Comparison of ENCODE assay signal across 8 cellular contexts in genomic region chr22:38353142-38353629, GRCh38. TPM values are rescaled to one million over a fixed set of nuclear protein-coding genes. Genes with fewer than 3 reads are reported as not detected.
DNase-seq lines count a peak whose midpoint lies in the region; ATAC-seq, FAIRE-seq and TF ChIP-seq lines count a peak whose summit lies in the region.

No MANE protein-coding gene starts in this region.

- no peak for TF ChIP-seq POLR2A in GM12891 (IDR thresholded peaks at IDR 0.05; ENCODE audit: low read depth, low read length)
- no peak for TF ChIP-seq POLR2A in endothelial cell of umbilical vein (IDR thresholded peaks at IDR 0.05; ENCODE audit: low read depth, low read length)

- no peaks in the 10 kb centered on the region for H4K20me1 ChIP-seq in endothelial cell of umbilical vein (replicated peaks; ENCODE audit: control insufficient read depth, extremely low read depth, insufficient read depth, low read length)

- H3K79me2 ChIP-seq in endothelial cell of umbilical vein (ENCODE audit: control insufficient read depth, insufficient read depth, low read length): no peaks in the 10 kb centered on the region

- peak; percentile 93 to 99 for TF ChIP-seq CTCF in endothelial cell of umbilical vein (IDR thresholded peaks at IDR 0.05; ENCODE audit: extremely low read depth in 1 of 2, insufficient read depth in 1 of 2, low read depth in 1 of 2, low read length in 2 of 2)

- BruUV-seq in endothelial cell of umbilical vein (replicated peaks; lab: Mats Ljungman, UMichigan): no TSS peak

- no peaks in the 10 kb centered on the region for H3K9me3 ChIP-seq in endothelial cell of umbilical vein (replicated peaks; ENCODE audit: control insufficient read depth, insufficient read depth, low read length)

- no peaks in the 10 kb centered on the region for H3K9me3 Mint-ChIP-seq in activated CD8-positive, alpha-beta memory T cell treated with anti-CD3 and anti-CD28 coated beads, Interleukin-2, amount 10 ng/mL, durations not matched to agents 7 days and 5 days (ENCODE audit: low read depth)
- no peaks in the 10 kb centered on the region for H3K9me3 Mint-ChIP-seq in naive B cell

- intact Hi-C loops in endothelial cell of umbilical vein (cut with micrococcal nuclease): loop anchor here (1.0 to 10.0 kb wide), 4 partner anchors 35 to 301 kb away; no protein-coding TSS in a partner anchor

- no peak overlapping the region for H3K4me3 ChIP-seq in endothelial cell of umbilical vein (replicated peaks in 1 of 3; ENCODE audit: insufficient read depth in 1 of 3, low read depth in 1 of 3, low read length in 3 of 3)

- dilution Hi-C loops in endothelial cell of umbilical vein (cut with MboI; ENCODE audit: extremely low pct_ligation_motif_present, low sequenced_read_pairs): no loop called here

- H3K27ac Mint-ChIP-seq in activated CD8-positive, alpha-beta memory T cell treated with anti-CD3 and anti-CD28 coated beads, Interleukin-2, amount 10 ng/mL, durations not matched to agents 7 days and 5 days: no peak overlapping the region
- H3K27ac Mint-ChIP-seq in naive B cell: peak overlapping the region in 1 of 6 donors; percentile 52

- no peaks in the 10 kb centered on the region for H3K4me1 ChIP-seq in endothelial cell of umbilical vein (ENCODE audit: control insufficient read depth, extremely low read depth, insufficient read depth, low read length)

- no peak overlapping the region for H2AFZ ChIP-seq in endothelial cell of umbilical vein (ENCODE audit: low read depth, low read length)

- H3K4me3 Mint-ChIP-seq in activated CD8-positive, alpha-beta memory T cell treated with anti-CD3 and anti-CD28 coated beads, Interleukin-2, amount 10 ng/mL, durations not matched to agents 7 days and 5 days: no peak overlapping the region
- H3K4me3 Mint-ChIP-seq in naive B cell: no peak overlapping the region

- no peak overlapping the region for H3K27ac ChIP-seq in endothelial cell of umbilical vein (ENCODE audit: insufficient read depth, low read depth, low read length)

- H3K9me1 ChIP-seq in endothelial cell of umbilical vein (replicated peaks; ENCODE audit: control insufficient read depth, extremely low read depth, insufficient read depth, low read length): no peaks in the 10 kb centered on the region

- H3K36me3 Mint-ChIP-seq in activated CD8-positive, alpha-beta memory T cell treated with anti-CD3 and anti-CD28 coated beads, Interleukin-2, amount 10 ng/mL, durations not matched to agents 7 days and 5 days: no peaks in the 10 kb centered on the region
- no peaks in the 10 kb centered on the region for H3K36me3 Mint-ChIP-seq in naive B cell

- DNase-seq in A172 (ENCODE audit: low spot score) (peak; percentile 26), GM12891 (ENCODE audit: insufficient read length, low spot score) (peak; percentile 88), NCI-H2171 treated with DMSO at 0.1 percent for 48 hours (lab: John Stamatoyannopoulos, UW) (peak; percentile 30), endothelial cell of umbilical vein (ENCODE audit: low read depth, low spot score) (peak; percentile 48), naive B cell (peak; percentile 60)
- peak; percentile 66 for DNase-seq in activated CD8-positive, alpha-beta memory T cell treated with anti-CD3 and anti-CD28 coated beads, Interleukin-2, amount 10 ng/mL, durations not matched to agents 7 days and 5 days
- peak; percentile 12 to 48 for DNase-seq in stimulated activated CD8-positive, alpha-beta memory T cell treated with anti-CD3 and anti-CD28 coated beads, Interleukin-7, amount 100 ng/mL, for 4 hours (ENCODE audit: low read depth in 2 of 2)

- H3K9ac ChIP-seq in endothelial cell of umbilical vein (replicated peaks; ENCODE audit: extremely low read depth, insufficient read depth, low read length): no peak overlapping the region

- H3K36me3 ChIP-seq in endothelial cell of umbilical vein (ENCODE audit: control insufficient read depth in 2 of 2, extremely low read depth in 1 of 2, insufficient read depth in 2 of 2, low read length in 2 of 2): no peaks in the 10 kb centered on the region

- CTCF ChIA-PET in activated CD8-positive, alpha-beta memory T cell treated with anti-CD3 and anti-CD28 coated beads, Interleukin-2, amount 10 ng/mL, durations not matched to agents 7 days and 5 days (lab: Charles Lee): interaction anchor here (0.6 to 3.8 kb wide), 13 partner anchors 12 to 304 kb away, joined by 3 to 32 read pairs (median 4); no protein-coding TSS in a partner anchor
- CTCF ChIA-PET in endothelial cell of umbilical vein (lab: Charles Lee): interaction anchor here (0.8 to 2.9 kb wide), 3 partner anchors 15 to 301 kb away, joined by 3 to 29 read pairs (median 4); no protein-coding TSS in a partner anchor

- H3K4me2 ChIP-seq in endothelial cell of umbilical vein (ENCODE audit: insufficient read depth, low read length): no peak overlapping the region

- ATAC-seq in activated CD8-positive, alpha-beta memory T cell treated with anti-CD3 and anti-CD28 coated beads, Interleukin-2, amount 10 ng/mL, durations not matched to agents 7 days and 5 days: peak; percentile 83
- peak; percentile 80 to 88 for ATAC-seq in naive B cell (ENCODE audit: low read depth in 2 of 2)
- no peak for ATAC-seq in HG03342 (IDR thresholded peaks at IDR 0.05; ENCODE audit: unreplicated experiment)

- POLR2A ChIA-PET in endothelial cell of umbilical vein (lab: Charles Lee): no interaction called here

- no peaks in the 10 kb centered on the region for H3K27me3 Mint-ChIP-seq in activated CD8-positive, alpha-beta memory T cell treated with anti-CD3 and anti-CD28 coated beads, Interleukin-2, amount 10 ng/mL, durations not matched to agents 7 days and 5 days
- no peaks in the 10 kb centered on the region for H3K27me3 Mint-ChIP-seq in naive B cell

- no peaks in the 10 kb centered on the region for H3K27me3 ChIP-seq in endothelial cell of umbilical vein (ENCODE audit: control insufficient read depth in 2 of 2, insufficient read depth in 2 of 2, low read length in 2 of 2)

- peak; percentile 78 for FAIRE-seq in GM12891 (lab: Jason Lieb, UNC)
- FAIRE-seq in endothelial cell of umbilical vein (lab: Jason Lieb, UNC): peak; percentile 59

- H3K4me1 Mint-ChIP-seq in activated CD8-positive, alpha-beta memory T cell treated with anti-CD3 and anti-CD28 coated beads, Interleukin-2, amount 10 ng/mL, durations not matched to agents 7 days and 5 days: no peaks in the 10 kb centered on the region
- H3K4me1 Mint-ChIP-seq in naive B cell: peaks cover 1 to 13% (median 7%) of the 10 kb centered on the region in 3 donors

TF ChIP-seq in GM12891, 5 proteins besides CTCF, POLR2A, EP300 and RAD21:
- TF ChIP-seq SPI1 (IDR thresholded peaks at IDR 0.05; ENCODE audit: low read depth, low read length): no peak
- no peak for TF ChIP-seq TAF1 (IDR thresholded peaks at IDR 0.05; ENCODE audit: low read depth, low read length)
- no peak for TF ChIP-seq POLR2AphosphoS5 (IDR thresholded peaks at IDR 0.05; ENCODE audit: low read depth, low read length)
- no peak for TF ChIP-seq POU2F2 (IDR thresholded peaks at IDR 0.05; ENCODE audit: low read depth, low read length)
- TF ChIP-seq PAX5 (IDR thresholded peaks at IDR 0.05; ENCODE audit: insufficient read depth, low read length, severe bottlenecking): no peak

TF ChIP-seq in endothelial cell of umbilical vein, 7 proteins besides CTCF, POLR2A, EP300 and RAD21:
- TF ChIP-seq GATA2 (IDR thresholded peaks at IDR 0.05; ENCODE audit: insufficient read depth, insufficient read length, low read depth, low read length) (no peak), FOS (IDR thresholded peaks at IDR 0.05; ENCODE audit: borderline replicate concordance, insufficient read depth, low read length) (no peak)

RNA-seq across cellular contexts. Expression of gene CSNK1E, which starts 36.0 kb away (rescaled TPM):
- total RNA-seq in A172 (2014; rRNA removed; shearing (Covaris generic)): 61.3 and 67.5 TPM in 2 replicates
- 37.4 TPM for polyA plus RNA-seq in GM12891 (2012; ENCODE audit: low read depth, missing spikeins)
- 100 to 1,000 TPM; 110 to 122 TPM for total RNA-seq in activated CD8-positive, alpha-beta memory T cell treated with anti-CD3 and anti-CD28 coated beads, Interleukin-2, amount 10 ng/mL, durations not matched to agents 7 days and 5 days
- total RNA-seq in endothelial cell of umbilical vein: 261 and 262 TPM in 2 replicates
- polyA plus RNA-seq in endothelial cell of umbilical vein (259 and 277 TPM in 2 replicates), naive B cell (ENCODE audit: low read depth in 6 of 6) (10 to 100 TPM in 3 of 6 donors, 1 to 10 TPM in 3; 5.8 to 19.6 (median 10.0) TPM)
- 219 and 257 TPM in 2 replicates for polyA plus RNA-seq in endothelial cell of umbilical vein (2011; cell fraction: cytosol; rRNA removed)
- 481 and 548 TPM in 2 replicates for polyA plus RNA-seq in endothelial cell of umbilical vein (2011; cell fraction: nucleus; rRNA removed)
- polyA plus RNA-seq in endothelial cell of umbilical vein (2012): 120 and 135 TPM in 2 replicates
- polyA minus RNA-seq in endothelial cell of umbilical vein: 225 and 233 TPM in 2 replicates
- polyA minus RNA-seq in endothelial cell of umbilical vein (2011; cell fraction: cytosol; rRNA and poly(A)+ RNA removed): 116 TPM
- 119 and 139 TPM in 2 replicates for polyA minus RNA-seq in endothelial cell of umbilical vein (2011; cell fraction: nucleus; rRNA and poly(A)+ RNA removed)

Comparison
In these comparisons a context has a peak if more than half of its experiments do, and no peak if none do; other contexts are left out.
1. DNase-seq: peak in every context shown above with its lines; median percentile 88 in GM12891; 66 in activated CD8-positive, alpha-beta memory T cell treated with anti-CD3 and anti-CD28 coated beads, Interleukin-2, amount 10 ng/mL, durations not matched to agents 7 days and 5 days; 60 in naive B cell; 48 in endothelial cell of umbilical vein; 30 in NCI-H2171 treated with DMSO at 0.1 percent for 48 hours; 30 in stimulated activated CD8-positive, alpha-beta memory T cell treated with anti-CD3 and anti-CD28 coated beads, Interleukin-7, amount 100 ng/mL, for 4 hours; 26 in A172.